Comparison of ENCODE assay signal across 8 cellular contexts in genomic region chr2:71332413-71332866, GRCh38. TPM values are rescaled to one million over a fixed set of nuclear protein-coding genes. Genes with fewer than 3 reads are reported as not detected.
DNase-seq lines count a peak whose midpoint lies in the region; ATAC-seq lines count a peak whose summit lies in the region.

No MANE protein-coding gene starts in this region.

- H3K27ac Mint-ChIP-seq in T-helper 1 cell treated with Interleukin-12 subunit alpha and Interleukin-12 subunit beta and Interleukin-4 antibody, amounts not matched to agents 30 μg/mL and 1 μg/mL, for 36 hours = peak overlapping the region; percentile 100
- H3K27ac Mint-ChIP-seq in activated CD4-positive, alpha-beta memory T cell treated with anti-CD3 and anti-CD28 coated beads, Interleukin-2, amount 10 ng/mL, durations not matched to agents 7 days and 5 days = peak overlapping the region; percentile 99

- CTCF ChIA-PET in activated CD4-positive, alpha-beta memory T cell treated with anti-CD3 and anti-CD28 coated beads, Interleukin-2, amount 10 ng/mL, durations not matched to agents 7 days and 5 days (lab: Charles Lee) = interaction anchor here (0.6 to 2.3 kb wide), 11 partner anchors 12 to 203 kb away, joined by 3 to 9 read pairs (median 5); partner anchors contain the start of gene PAIP2B

- peaks cover 22% of the 10 kb centered on the region for H3K4me1 Mint-ChIP-seq in T-helper 1 cell treated with Interleukin-12 subunit alpha and Interleukin-12 subunit beta and Interleukin-4 antibody, amounts not matched to agents 30 μg/mL and 1 μg/mL, for 36 hours (ENCODE audit: low read depth)
- H3K4me1 Mint-ChIP-seq in activated CD4-positive, alpha-beta memory T cell treated with anti-CD3 and anti-CD28 coated beads, Interleukin-2, amount 10 ng/mL, durations not matched to agents 7 days and 5 days = peaks cover 29% of the 10 kb centered on the region

- no peak for ATAC-seq in GM21423 (IDR thresholded peaks at IDR 0.05; ENCODE audit: unreplicated experiment)
- ATAC-seq in HG03342 (IDR thresholded peaks at IDR 0.05; ENCODE audit: unreplicated experiment) = no peak

- H3K4me3 ChIP-seq in iPS-18c (ENCODE audit: insufficient read depth, low read depth, low read length) (peak overlapping the region; percentile 97), subcutaneous abdominal adipose tissue (ENCODE audit: low read depth in 1 of 5, low read length in 5 of 5) (peak overlapping the region; percentile 93 to 99 (median 98))

- H3K36me3 ChIP-seq in subcutaneous abdominal adipose tissue (ENCODE audit: control insufficient read depth in 5 of 5, insufficient read depth in 5 of 5, low read length in 5 of 5) = no peaks in the 10 kb centered on the region

- no peaks in the 10 kb centered on the region for H3K9me3 Mint-ChIP-seq in T-helper 1 cell treated with Interleukin-12 subunit alpha and Interleukin-12 subunit beta and Interleukin-4 antibody, amounts not matched to agents 30 μg/mL and 1 μg/mL, for 36 hours
- no peaks in the 10 kb centered on the region for H3K9me3 Mint-ChIP-seq in activated CD4-positive, alpha-beta memory T cell treated with anti-CD3 and anti-CD28 coated beads, Interleukin-2, amount 10 ng/mL, durations not matched to agents 7 days and 5 days

- peak overlapping the region; percentile 85 to 99 (median 98) for H3K9ac ChIP-seq in subcutaneous abdominal adipose tissue (ENCODE audit: low read length in 5 of 5)

- peaks cover 3 to 48% (median 42%) of the 10 kb centered on the region in 5 donors for H3K4me1 ChIP-seq in subcutaneous abdominal adipose tissue (ENCODE audit: control insufficient read depth in 5 of 5, insufficient read depth in 5 of 5, low read length in 5 of 5)

- H3K27me3 ChIP-seq in subcutaneous abdominal adipose tissue (ENCODE audit: control insufficient read depth in 5 of 5, insufficient read depth in 4 of 5, low read length in 5 of 5) = no peaks in the 10 kb centered on the region

- H3K9me3 ChIP-seq in iPS-18c (ENCODE audit: control insufficient read depth, insufficient read depth, low read length) = no peaks in the 10 kb centered on the region
- H3K9me3 ChIP-seq in subcutaneous abdominal adipose tissue (ENCODE audit: control insufficient read depth in 5 of 5, low read length in 5 of 5) = peaks cover 0 to 1% (median 0%) of the 10 kb centered on the region in 5 donors

- peaks cover 14% of the 10 kb centered on the region for H3K27me3 Mint-ChIP-seq in T-helper 1 cell treated with Interleukin-12 subunit alpha and Interleukin-12 subunit beta and Interleukin-4 antibody, amounts not matched to agents 30 μg/mL and 1 μg/mL, for 36 hours (ENCODE audit: low read depth)
- peaks cover 3% of the 10 kb centered on the region for H3K27me3 Mint-ChIP-seq in activated CD4-positive, alpha-beta memory T cell treated with anti-CD3 and anti-CD28 coated beads, Interleukin-2, amount 10 ng/mL, durations not matched to agents 7 days and 5 days

- POLR2A ChIA-PET in activated CD4-positive, alpha-beta memory T cell treated with anti-CD3 and anti-CD28 coated beads, Interleukin-2, amount 10 ng/mL, durations not matched to agents 7 days and 5 days (lab: Charles Lee) = interaction anchor here (1.1 to 3.0 kb wide), 8 partner anchors 9 to 264 kb away, joined by 3 to 12 read pairs (median 6); partner anchors contain the start of genes NAGK and PAIP2B

- DNase-seq in T-helper 1 cell (no peak), NCI-H2107 (lab: John Stamatoyannopoulos, UW) (no peak)
- no peak for DNase-seq in activated CD4-positive, alpha-beta memory T cell treated with anti-CD3 and anti-CD28 coated beads, Interleukin-2, amount 10 ng/mL, durations not matched to agents 7 days and 5 days

- peak overlapping the region; percentile 91 for H3K27ac ChIP-seq in subcutaneous abdominal adipose tissue (ENCODE audit: low read depth, low read length)

- peaks cover 16% of the 10 kb centered on the region for H3K36me3 Mint-ChIP-seq in T-helper 1 cell treated with Interleukin-12 subunit alpha and Interleukin-12 subunit beta and Interleukin-4 antibody, amounts not matched to agents 30 μg/mL and 1 μg/mL, for 36 hours (ENCODE audit: low read depth)
- peaks cover 23% of the 10 kb centered on the region for H3K36me3 Mint-ChIP-seq in activated CD4-positive, alpha-beta memory T cell treated with anti-CD3 and anti-CD28 coated beads, Interleukin-2, amount 10 ng/mL, durations not matched to agents 7 days and 5 days (ENCODE audit: low read depth)

- H3K4me3 Mint-ChIP-seq in T-helper 1 cell treated with Interleukin-12 subunit alpha and Interleukin-12 subunit beta and Interleukin-4 antibody, amounts not matched to agents 30 μg/mL and 1 μg/mL, for 36 hours = peak overlapping the region; percentile 100
- H3K4me3 Mint-ChIP-seq in activated CD4-positive, alpha-beta memory T cell treated with anti-CD3 and anti-CD28 coated beads, Interleukin-2, amount 10 ng/mL, durations not matched to agents 7 days and 5 days = peak overlapping the region; percentile 100

RNA-seq across cellular contexts. Expression of gene ZNF638, which starts 0.9 kb away (rescaled TPM):
- total RNA-seq in activated CD4-positive, alpha-beta memory T cell treated with anti-CD3 and anti-CD28 coated beads, Interleukin-2, amount 10 ng/mL, durations not matched to agents 7 days and 5 days = 10 to 100 TPM; 78.6 to 79.3 TPM
